Comparison of ENCODE assay signal across 9 cellular contexts in the genomic region with DNA sequence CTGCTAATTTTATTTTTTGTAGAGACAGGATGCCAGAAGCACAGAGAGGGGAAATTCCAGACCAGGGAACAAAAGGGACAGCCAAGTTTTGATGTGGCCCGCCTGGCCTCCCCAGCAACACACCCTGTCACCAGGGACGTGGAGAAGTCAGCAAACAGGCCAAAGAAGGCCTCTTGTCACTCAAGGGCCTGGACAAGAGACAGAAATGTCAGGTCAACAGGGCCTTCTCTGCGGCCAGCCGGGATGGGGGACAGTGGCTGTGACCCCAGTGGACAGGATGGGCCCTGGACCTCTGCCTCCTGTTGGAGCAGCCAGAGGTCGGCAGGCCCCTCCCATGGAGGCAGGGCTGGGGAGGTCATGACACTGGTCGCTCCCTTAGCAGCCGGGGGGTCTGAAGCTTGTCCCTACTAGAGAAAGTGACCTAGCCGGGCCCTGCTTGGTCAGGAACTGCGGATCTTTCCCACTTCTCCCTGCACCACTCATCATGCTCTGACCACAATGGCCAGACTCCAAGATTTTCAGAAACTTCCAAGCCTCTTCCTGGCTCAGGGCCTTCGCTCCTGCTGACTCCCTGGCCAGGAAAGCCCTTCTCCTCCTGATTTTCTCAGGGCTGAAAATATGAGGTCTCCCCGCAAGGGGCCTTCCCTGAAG. TPM values are rescaled to one million over a fixed set of nuclear protein-coding genes. Genes with fewer than 3 reads are reported as not detected.
DNase-seq lines count a peak whose midpoint lies in the region; ATAC-seq and TF ChIP-seq lines count a peak whose summit lies in the region.
"Had no signal": no experiment of that assay in that cellular context is flagged by ENCODE, and none has a peak within 500 bp of the region (broad histone marks: within the 10 kb centered on the region; RNA-seq: fewer than 3 reads in every experiment).

No MANE protein-coding gene starts in this region.

- TF ChIP-seq CTCF in heart right ventricle (IDR thresholded peaks at IDR 0.05), result peak in 1 of 9 donors; percentile 6
- TF ChIP-seq CTCF in GM13976 (IDR thresholded peaks at IDR 0.05; ENCODE audit: borderline replicate concordance, control extremely low read depth, extremely low read depth, insufficient read depth, missing control alignments), result no peak
- no peak for TF ChIP-seq CTCF in smooth muscle cell (IDR thresholded peaks at IDR 0.05; ENCODE audit: borderline replicate concordance, insufficient read depth, poor library complexity, severe bottlenecking)

- H3K27ac Mint-ChIP-seq in activated CD4-positive, alpha-beta memory T cell treated with anti-CD3 and anti-CD28 coated beads for 36 hours, result no peak overlapping the region

- peak overlapping the region; percentile 83 for H3K27ac ChIP-seq in BLaER1
- H3K27ac ChIP-seq in angular gyrus (ENCODE audit: low read depth, low read length), result peak overlapping the region; percentile 84
- H3K27ac ChIP-seq in heart right ventricle, result peak overlapping the region; percentile 93 to 100 (median 95)
- peak overlapping the region; percentile 96 for H3K27ac ChIP-seq in rectal smooth muscle tissue (ENCODE audit: low read depth, low read length)
- H3K27ac ChIP-seq in smooth muscle cell (ENCODE audit: low read depth), result no peak overlapping the region

- in situ Hi-C loops in GM13976 (cut with MboI; ENCODE audit: low sequenced_read_pairs, unreplicated experiment), result no loop called here

- no peak overlapping the region for H2AFZ ChIP-seq in smooth muscle cell (ENCODE audit: low read depth)

- H3K4me1 Mint-ChIP-seq in activated CD4-positive, alpha-beta memory T cell treated with anti-CD3 and anti-CD28 coated beads for 36 hours (ENCODE audit: low read depth), result no peaks in the 10 kb centered on the region

- peak; percentile 86 to 88 for DNase-seq in heart right ventricle
- DNase-seq in GM13976 (ENCODE audit: low spot score), result no peak
- no peak for DNase-seq in central memory CD4-positive, alpha-beta T cell
- DNase-seq in activated CD4-positive, alpha-beta memory T cell treated with anti-CD3 and anti-CD28 coated beads for 36 hours, result no peak
- DNase-seq in smooth muscle cell (lab: John Stamatoyannopoulos, UW; ENCODE audit: unreplicated experiment), result no peak
- DNase-seq: SIG-M5 had no signal

- H3F3A ChIP-seq in smooth muscle cell (ENCODE audit: low read depth), result no peaks in the 10 kb centered on the region

- H3K9me3 ChIP-seq in BLaER1 (no peaks in the 10 kb centered on the region), heart right ventricle (no peaks in the 10 kb centered on the region), smooth muscle cell (replicated peaks; ENCODE audit: low read depth) (no peaks in the 10 kb centered on the region)

- H3K9me3 Mint-ChIP-seq in activated CD4-positive, alpha-beta memory T cell treated with anti-CD3 and anti-CD28 coated beads for 36 hours, result no peaks in the 10 kb centered on the region

- H3K4me3 Mint-ChIP-seq in activated CD4-positive, alpha-beta memory T cell treated with anti-CD3 and anti-CD28 coated beads for 36 hours, result no peak overlapping the region

- H3K27me3 ChIP-seq in BLaER1, result no peaks in the 10 kb centered on the region
- no peaks in the 10 kb centered on the region for H3K27me3 ChIP-seq in heart right ventricle
- no peaks in the 10 kb centered on the region for H3K27me3 ChIP-seq in rectal smooth muscle tissue (ENCODE audit: control insufficient read depth, insufficient read depth, low read length)
- H3K27me3 ChIP-seq in smooth muscle cell (ENCODE audit: low read depth), result no peaks in the 10 kb centered on the region

- WGBS in heart right ventricle, 2 donors, result 4 to 8% methylated on average over 11 of the region's 11 CpGs
- WGBS in smooth muscle cell (ENCODE audit: low lambda C conversion rate), result 88% methylated on average over 11 of the region's 11 CpGs

- intact Hi-C loops in heart right ventricle (cut with DNase I), result loop anchor here in 7 of 10 donors (1.0 to 10.0 kb wide), 12 partner anchors 39 to 114 kb away; partner anchors contain the start of genes NUBP1 (in 2 of the 7), CIITA (in 1 of the 7), CLEC16A (in 1 of the 7) and DEXI (in 1 of the 7)
- intact Hi-C loops in activated CD4-positive, alpha-beta memory T cell treated with anti-CD3 and anti-CD28 coated beads for 36 hours (cut with micrococcal nuclease), result no loop called here

- no peaks in the 10 kb centered on the region for H3K27me3 Mint-ChIP-seq in activated CD4-positive, alpha-beta memory T cell treated with anti-CD3 and anti-CD28 coated beads for 36 hours

- H3K79me2 ChIP-seq in smooth muscle cell (ENCODE audit: low read depth), result no peaks in the 10 kb centered on the region

- no peaks in the 10 kb centered on the region for H3K36me3 Mint-ChIP-seq in activated CD4-positive, alpha-beta memory T cell treated with anti-CD3 and anti-CD28 coated beads for 36 hours

- peak; percentile 68 to 84 (median 80) for ATAC-seq in heart right ventricle

- H3K36me3 ChIP-seq in BLaER1 (no peaks in the 10 kb centered on the region), heart right ventricle (no peaks in the 10 kb centered on the region), rectal smooth muscle tissue (ENCODE audit: control insufficient read depth, insufficient read depth, low read length) (no peaks in the 10 kb centered on the region), smooth muscle cell (ENCODE audit: low read depth) (no peaks in the 10 kb centered on the region)

- CTCF ChIA-PET in activated CD4-positive, alpha-beta memory T cell treated with anti-CD3 and anti-CD28 coated beads for 36 hours (lab: Charles Lee), result no interaction called here

- 0 out of 2 replicates have a peak overlapping the region, but pooled peaks have one; percentile 1 for H3K9ac ChIP-seq in BLaER1
- no peak overlapping the region for H3K9ac ChIP-seq in rectal smooth muscle tissue (ENCODE audit: low read length)
- H3K9ac ChIP-seq in smooth muscle cell (ENCODE audit: low read depth), result no peak overlapping the region

- H3K4me2 ChIP-seq in BLaER1, result peak overlapping the region; percentile 78
- no peak overlapping the region for H3K4me2 ChIP-seq in smooth muscle cell

- H4K20me1 ChIP-seq in BLaER1 (no peaks in the 10 kb centered on the region), smooth muscle cell (ENCODE audit: low read depth) (no peaks in the 10 kb centered on the region)

- no peak overlapping the region for H3K4me3 ChIP-seq in BLaER1
- H3K4me3 ChIP-seq in heart right ventricle, result peak overlapping the region in 2 of 10 donors; percentile 4 to 24
- H3K4me3 ChIP-seq in rectal smooth muscle tissue (ENCODE audit: low read length), result peak overlapping the region; percentile 44
- no peak overlapping the region for H3K4me3 ChIP-seq in smooth muscle cell

- peaks cover 47% of the 10 kb centered on the region for H3K4me1 ChIP-seq in BLaER1
- H3K4me1 ChIP-seq in heart right ventricle, result peaks cover 18 to 53% (median 39%) of the 10 kb centered on the region in 9 donors
- H3K4me1 ChIP-seq in rectal smooth muscle tissue (ENCODE audit: control insufficient read depth, insufficient read depth, low read length), result peaks cover 19% of the 10 kb centered on the region
- no peaks in the 10 kb centered on the region for H3K4me1 ChIP-seq in smooth muscle cell (ENCODE audit: low read depth)

- POLR2A ChIA-PET in activated CD4-positive, alpha-beta memory T cell treated with anti-CD3 and anti-CD28 coated beads for 36 hours (lab: Charles Lee), result no interaction called here

RNA-seq across cellular contexts. Expression of gene TVP23A, which starts 9.2 kb away (rescaled TPM):
- total RNA-seq in heart right ventricle (under 1 TPM in 5 of 10 donors, not detected in 5; 0.13 to 0.44 (median 0.23) TPM), smooth muscle cell (0.13 and 0.58 TPM in 2 replicates)
- polyA plus RNA-seq in heart right ventricle (under 1 TPM; 0.04 to 0.15 TPM), smooth muscle cell (0.45 TPM in 2 replicates)
- total RNA-seq in activated CD4-positive, alpha-beta memory T cell treated with anti-CD3 and anti-CD28 coated beads for 36 hours, result not detected

RNA-seq across cellular contexts. Expression of gene CIITA, which starts 49.2 kb away (rescaled TPM):
- total RNA-seq in heart right ventricle, result 10 to 100 TPM in 3 of 10 donors, 1 to 10 TPM in 7; 5.1 to 50.8 (median 8.7) TPM
- 10 to 100 TPM in 1 of 2 donors, 1 to 10 TPM in 1; 2.1 to 25.3 TPM for polyA plus RNA-seq in heart right ventricle
- 1 to 10 TPM; 1.8 to 3.2 TPM for total RNA-seq in activated CD4-positive, alpha-beta memory T cell treated with anti-CD3 and anti-CD28 coated beads for 36 hours
- not detected in 2 replicates for total RNA-seq in smooth muscle cell
- 0.11 and 0.31 TPM in 2 replicates for polyA plus RNA-seq in smooth muscle cell

Comparison
In these comparisons a context has a peak if more than half of its experiments do, and no peak if none do; other contexts are left out.
1. DNase-seq: peak in heart right ventricle (2 of 2); none in GM13976 (single experiment), central memory CD4-positive, alpha-beta T cell (single experiment), activated CD4-positive, alpha-beta memory T cell treated with anti-CD3 and anti-CD28 coated beads for 36 hours (single experiment) and smooth muscle cell (single experiment).